In genomic region chr1:24949331-24949881, GRCh38 we compare ENCODE assay signal across 12 cellular contexts. TPM values are rescaled to one million over a fixed set of nuclear protein-coding genes. Genes with fewer than 3 reads are reported as not detected.
A peak's percentile ranks its signal among the peaks of the same experiment; 100 is the strongest.
DNase-seq lines count a peak whose midpoint lies in the region; ATAC-seq and TF ChIP-seq lines count a peak whose summit lies in the region.
"Had no signal": no experiment of that assay in that cellular context is flagged by ENCODE, and none has a peak within 500 bp of the region (broad histone marks: within the 10 kb centered on the region; RNA-seq: fewer than 3 reads in every experiment).

No MANE protein-coding gene starts in this region.

- H3K36me3 ChIP-seq in CD8-positive, alpha-beta T cell (ENCODE audit: insufficient read depth, low read length) = no peaks in the 10 kb centered on the region
- H3K36me3 ChIP-seq: right atrium auricular region had no signal

- DNase-seq in CD8-positive, alpha-beta T cell = no peak
- DNase-seq in HCEC 1CT = peak; percentile 49
- DNase-seq in activated CD8-positive, alpha-beta T cell treated with anti-CD3 and anti-CD28 coated beads, Interleukin-2, amount 10 ng/mL, durations not matched to agents 7 days and 5 days = no peak
- DNase-seq in iris pigment epithelial cell (ENCODE audit: low read depth) = peak; percentile 46
- no peak for DNase-seq in lower leg skin (ENCODE audit: low spot score in 2 of 2)
- DNase-seq in left colon = no peak
- no peak for DNase-seq in T-helper 17 cell
- DNase-seq: caudate nucleus had no signal

- no peaks in the 10 kb centered on the region for H3K27me3 Mint-ChIP-seq in CD8-positive, alpha-beta T cell (ENCODE audit: low read depth)
- no peaks in the 10 kb centered on the region for H3K27me3 Mint-ChIP-seq in activated CD8-positive, alpha-beta T cell treated with anti-CD3 and anti-CD28 coated beads, Interleukin-2, amount 10 ng/mL, durations not matched to agents 7 days and 5 days (ENCODE audit: low read depth)
- no peaks in the 10 kb centered on the region for H3K27me3 Mint-ChIP-seq in T-helper 17 cell

- peaks cover 6% of the 10 kb centered on the region for H3K36me3 Mint-ChIP-seq in CD8-positive, alpha-beta T cell
- H3K36me3 Mint-ChIP-seq in activated CD8-positive, alpha-beta T cell treated with anti-CD3 and anti-CD28 coated beads, Interleukin-2, amount 10 ng/mL, durations not matched to agents 7 days and 5 days (ENCODE audit: low read depth) = peaks cover 84% of the 10 kb centered on the region
- H3K36me3 Mint-ChIP-seq in T-helper 17 cell (ENCODE audit: low read depth) = no peaks in the 10 kb centered on the region

- no peak for TF ChIP-seq POLR2A in lower leg skin (IDR thresholded peaks at IDR 0.05)

- CTCF ChIA-PET in CD8-positive, alpha-beta T cell (lab: Charles Lee) = interaction anchor here (1.1 to 10.2 kb wide), 5 partner anchors 14 to 256 kb away, joined by 3 to 81 read pairs (median 3); no protein-coding TSS in a partner anchor
- CTCF ChIA-PET in activated CD8-positive, alpha-beta T cell treated with anti-CD3 and anti-CD28 coated beads, Interleukin-2, amount 10 ng/mL, durations not matched to agents 7 days and 5 days (lab: Charles Lee) = no interaction called here

- peak overlapping the region; percentile 45 for H3K27ac Mint-ChIP-seq in CD8-positive, alpha-beta T cell
- peak overlapping the region; percentile 74 for H3K27ac Mint-ChIP-seq in activated CD8-positive, alpha-beta T cell treated with anti-CD3 and anti-CD28 coated beads, Interleukin-2, amount 10 ng/mL, durations not matched to agents 7 days and 5 days
- no peak overlapping the region for H3K27ac Mint-ChIP-seq in T-helper 17 cell

- POLR2A ChIA-PET in CD8-positive, alpha-beta T cell (lab: Charles Lee) = interaction anchor here (0.6 kb wide), 1 partner anchor 10 kb away, joined by 3 read pairs; no protein-coding TSS in a partner anchor
- POLR2A ChIA-PET in activated CD8-positive, alpha-beta T cell treated with anti-CD3 and anti-CD28 coated beads, Interleukin-2, amount 10 ng/mL, durations not matched to agents 7 days and 5 days (lab: Charles Lee) = interaction anchor here (0.6 to 1.4 kb wide), 3 partner anchors 14 to 150 kb away, joined by 3 to 4 read pairs (median 3); no protein-coding TSS in a partner anchor

- WGBS in lower leg skin, 2 donors = 70 to 82% methylated on average over 10 to 12 of the region's 12 CpGs

- no peak overlapping the region for H3K4me3 ChIP-seq in CD8-positive, alpha-beta T cell (ENCODE audit: low read depth, low read length)
- no peak overlapping the region for H3K4me3 ChIP-seq in lower leg skin (ENCODE audit: low read depth, poor library complexity, severe bottlenecking)
- H3K4me3 ChIP-seq: PC-9, right atrium auricular region had no signal

- TF ChIP-seq CTCF in CD8-positive, alpha-beta T cell (IDR thresholded peaks at IDR 0.05) = no peak
- no peak for TF ChIP-seq CTCF in lower leg skin (IDR thresholded peaks at IDR 0.05)

- intact Hi-C loops in CD8-positive, alpha-beta T cell (cut with DNase I, micrococcal nuclease) = no loop called here
- intact Hi-C loops in lower leg skin (cut with DNase I; ENCODE audit: low total_unique reads) (no loop called here), left colon (cut with DNase I, micrococcal nuclease) (no loop called here)

- no peak overlapping the region for H3K4me3 Mint-ChIP-seq in CD8-positive, alpha-beta T cell
- peak overlapping the region; percentile 22 for H3K4me3 Mint-ChIP-seq in activated CD8-positive, alpha-beta T cell treated with anti-CD3 and anti-CD28 coated beads, Interleukin-2, amount 10 ng/mL, durations not matched to agents 7 days and 5 days
- no peak overlapping the region for H3K4me3 Mint-ChIP-seq in T-helper 17 cell

- H3K9me3 ChIP-seq in CD8-positive, alpha-beta T cell (ENCODE audit: low read length) = no peaks in the 10 kb centered on the region
- no peaks in the 10 kb centered on the region for H3K9me3 ChIP-seq in T-helper 17 cell (ENCODE audit: control insufficient read depth, low read length, poor library complexity, severe bottlenecking)
- H3K9me3 ChIP-seq: right atrium auricular region had no signal

- H3K4me1 Mint-ChIP-seq in CD8-positive, alpha-beta T cell (ENCODE audit: low read depth) = peaks cover 67% of the 10 kb centered on the region
- peaks cover 95% of the 10 kb centered on the region for H3K4me1 Mint-ChIP-seq in activated CD8-positive, alpha-beta T cell treated with anti-CD3 and anti-CD28 coated beads, Interleukin-2, amount 10 ng/mL, durations not matched to agents 7 days and 5 days (ENCODE audit: low read depth)
- H3K4me1 Mint-ChIP-seq in T-helper 17 cell = peaks cover 21% of the 10 kb centered on the region

- H3K27ac ChIP-seq in CD8-positive, alpha-beta T cell (ENCODE audit: low read depth, low read length) = no peak overlapping the region
- H3K27ac ChIP-seq: KMS-11, PC-9, right atrium auricular region had no signal

- no peaks in the 10 kb centered on the region for H3K9me3 Mint-ChIP-seq in CD8-positive, alpha-beta T cell
- H3K9me3 Mint-ChIP-seq in activated CD8-positive, alpha-beta T cell treated with anti-CD3 and anti-CD28 coated beads, Interleukin-2, amount 10 ng/mL, durations not matched to agents 7 days and 5 days (ENCODE audit: insufficient read depth) = no peaks in the 10 kb centered on the region

- no peak for ATAC-seq in CD8-positive, alpha-beta T cell
- ATAC-seq in activated CD8-positive, alpha-beta T cell treated with anti-CD3 and anti-CD28 coated beads, Interleukin-2, amount 10 ng/mL, durations not matched to agents 7 days and 5 days = no peak
- no peak for ATAC-seq in left colon
- ATAC-seq in GM18498 (IDR thresholded peaks at IDR 0.05; ENCODE audit: unreplicated experiment) = no peak
- no peak for ATAC-seq in T-helper 17 cell

- H3K4me1 ChIP-seq in CD8-positive, alpha-beta T cell (ENCODE audit: insufficient read depth, low read length) = peaks cover 36% of the 10 kb centered on the region
- H3K4me1 ChIP-seq: right atrium auricular region had no signal

- no peaks in the 10 kb centered on the region for H3K27me3 ChIP-seq in CD8-positive, alpha-beta T cell (ENCODE audit: insufficient read depth, low read length)
- H3K27me3 ChIP-seq: right atrium auricular region had no signal

RNA-seq across cellular contexts. Expression of gene RUNX3, which starts 19.3 kb away (rescaled TPM):
- total RNA-seq in CD8-positive, alpha-beta T cell = 100 to 1,000 TPM; 423 to 424 TPM
- 100 to 1,000 TPM; 144 to 147 TPM for total RNA-seq in activated CD8-positive, alpha-beta T cell treated with anti-CD3 and anti-CD28 coated beads, Interleukin-2, amount 10 ng/mL, durations not matched to agents 7 days and 5 days
- total RNA-seq in lower leg skin (10 to 100 TPM in 3 of 4 donors, 1 to 10 TPM in 1; 6.1 to 24.4 (median 19.8) TPM), left colon (1 to 10 TPM; 1.6 to 5.7 TPM), T-helper 17 cell (100 to 1,000 TPM; 186 to 243 TPM)
- total RNA-seq: PC-9 had no signal

Comparison
In these comparisons a context has a peak if more than half of its experiments do, and no peak if none do; other contexts are left out.
1. DNase-seq: peak in HCEC 1CT (single experiment) and iris pigment epithelial cell (single experiment); none in CD8-positive, alpha-beta T cell (0 of 7), activated CD8-positive, alpha-beta T cell treated with anti-CD3 and anti-CD28 coated beads, Interleukin-2, amount 10 ng/mL, durations not matched to agents 7 days and 5 days (single experiment), lower leg skin (0 of 2), left colon (0 of 2) and T-helper 17 cell (0 of 3).
2. RNA of gene RUNX3, which starts 19.3 kb away (total RNA-seq): 423 to 424 TPM in CD8-positive, alpha-beta T cell, 186 to 243 TPM in T-helper 17 cell and 144 to 147 TPM in activated CD8-positive, alpha-beta T cell treated with anti-CD3 and anti-CD28 coated beads, Interleukin-2, amount 10 ng/mL, durations not matched to agents 7 days and 5 days; 6.1 to 24.4 TPM in lower leg skin and 1.6 to 5.7 TPM in left colon; every median in the first group is over 4 times any median in the second.